14 cellular contexts compared by ENCODE assay signal in genomic region chr14:21408152-21408551, GRCh38. TPM values are rescaled to one million over a fixed set of nuclear protein-coding genes. Genes with fewer than 3 reads are reported as not detected.
DNase-seq lines count a peak whose midpoint lies in the region; ATAC-seq and TF ChIP-seq lines count a peak whose summit lies in the region.
"Had no signal": no experiment of that assay in that cellular context is flagged by ENCODE, and none has a peak within 500 bp of the region (broad histone marks: within the 10 kb centered on the region; RNA-seq: fewer than 3 reads in every experiment).

No MANE protein-coding gene starts in this region.

- DNase-seq in EL (peak; percentile 78), Panc1 (ENCODE audit: low read depth, low spot score) (no peak), chondrocyte (ENCODE audit: low spot score) (no peak), myocyte (ENCODE audit: low read depth) (peak; percentile 28), NAMALWA (ENCODE audit: low spot score) (no peak)
- DNase-seq: activated T-cell treated with anti-CD3 and anti-CD28 coated beads, Interleukin-2, amount 50 U/mL, for 4 hours; left ventricle myocardium inferior; NCI-H2171 treated with DMSO at 0.1 percent for 48 hours; stimulated activated naive CD8-positive, alpha-beta T cell treated with anti-CD3 and anti-CD28 coated beads, Interleukin-15, amount 100 ng/mL, for 72 hours had no signal

- no peak overlapping the region for H3K27ac ChIP-seq in Panc1 (ENCODE audit: low read length)
- H3K27ac ChIP-seq: ascending aorta, left ventricle myocardium inferior had no signal

- peaks cover 56% of the 10 kb centered on the region for H3K36me3 Mint-ChIP-seq in chondrocyte (ENCODE audit: low read depth)

- intact Hi-C loops in Panc1 (cut with micrococcal nuclease; ENCODE audit: unreplicated experiment): no loop called here

- peaks cover 56% of the 10 kb centered on the region for H3K36me3 ChIP-seq in Panc1 (ENCODE audit: control insufficient read depth, insufficient read depth, low read length)

- H3K4me3 Mint-ChIP-seq in chondrocyte (ENCODE audit: unreplicated experiment): no peak overlapping the region
- H3K4me3 Mint-ChIP-seq: activated T-cell treated with anti-CD3 and anti-CD28 coated beads, Interleukin-2, amount 50 U/mL, for 4 hours; CD14-positive monocyte; stimulated activated naive CD8-positive, alpha-beta T cell treated with anti-CD3 and anti-CD28 coated beads, Interleukin-15, amount 100 ng/mL, for 72 hours had no signal

- no peaks in the 10 kb centered on the region for H3K27me3 ChIP-seq in Panc1 (ENCODE audit: control insufficient read depth, insufficient read depth, low read length)
- H3K27me3 ChIP-seq: ascending aorta had no signal

- TF ChIP-seq CTCF in Panc1 (IDR thresholded peaks at IDR 0.05) (no peak), chondrocyte (IDR thresholded peaks at IDR 0.05) (no peak)

- peaks cover 15% of the 10 kb centered on the region for H3K4me1 Mint-ChIP-seq in chondrocyte (ENCODE audit: low read depth)
- H3K4me1 Mint-ChIP-seq: CD14-positive monocyte; stimulated activated naive CD8-positive, alpha-beta T cell treated with anti-CD3 and anti-CD28 coated beads, Interleukin-15, amount 100 ng/mL, for 72 hours had no signal

- no peaks in the 10 kb centered on the region for H3K27me3 Mint-ChIP-seq in chondrocyte (ENCODE audit: low read depth)
- H3K27me3 Mint-ChIP-seq: stimulated activated naive CD8-positive, alpha-beta T cell treated with anti-CD3 and anti-CD28 coated beads, Interleukin-15, amount 100 ng/mL, for 72 hours had no signal

- CTCF ChIA-PET in Panc1 (lab: Charles Lee): no interaction called here

- no peak for ATAC-seq in Panc1
- ATAC-seq in HG02571 (IDR thresholded peaks at IDR 0.05; ENCODE audit: unreplicated experiment): no peak
- ATAC-seq in HG02885 (IDR thresholded peaks at IDR 0.05; ENCODE audit: poor library complexity, unreplicated experiment): no peak
- no peak for ATAC-seq in HG02642 (IDR thresholded peaks at IDR 0.05; ENCODE audit: poor library complexity, unreplicated experiment)
- ATAC-seq: activated T-cell treated with anti-CD3 and anti-CD28 coated beads, Interleukin-2, amount 50 U/mL, for 4 hours; stimulated activated naive CD8-positive, alpha-beta T cell treated with anti-CD3 and anti-CD28 coated beads, Interleukin-15, amount 100 ng/mL, for 72 hours had no signal

- H3K4me3 ChIP-seq in Panc1 (ENCODE audit: low read depth in 2 of 2, low read length in 2 of 2): no peak overlapping the region
- H3K4me3 ChIP-seq: ascending aorta, left ventricle myocardium inferior had no signal

- TSS peak; percentile 62 for BruUV-seq in Panc1 (replicated peaks; lab: Mats Ljungman, UMichigan)

- H3K9me3 Mint-ChIP-seq in chondrocyte (ENCODE audit: low read depth): no peaks in the 10 kb centered on the region
- H3K9me3 Mint-ChIP-seq: activated T-cell treated with anti-CD3 and anti-CD28 coated beads, Interleukin-2, amount 50 U/mL, for 4 hours; CD14-positive monocyte; stimulated activated naive CD8-positive, alpha-beta T cell treated with anti-CD3 and anti-CD28 coated beads, Interleukin-15, amount 100 ng/mL, for 72 hours had no signal

- H3K4me1 ChIP-seq in Panc1 (ENCODE audit: control insufficient read depth, insufficient read depth, low read length): no peaks in the 10 kb centered on the region
- H3K4me1 ChIP-seq: ascending aorta, left ventricle myocardium inferior had no signal

- no peaks in the 10 kb centered on the region for H3K9me3 ChIP-seq in Panc1 (ENCODE audit: control insufficient read depth, insufficient read depth, low read depth, low read length)
- H3K9me3 ChIP-seq: ascending aorta, left ventricle myocardium inferior had no signal

- in situ Hi-C loops in Panc1 (cut with HindIII; ENCODE audit: low pct_unique_long_range_greater_than_20kb, low sequenced_read_pairs): no loop called here

- POLR2A ChIA-PET in Panc1 (lab: Charles Lee): no interaction called here

- H3K27ac Mint-ChIP-seq in chondrocyte (ENCODE audit: unreplicated experiment): peak overlapping the region; percentile 93
- H3K27ac Mint-ChIP-seq: CD14-positive monocyte had no signal

RNA-seq across cellular contexts. Expression of gene SUPT16H, which starts 24.3 kb away (rescaled TPM):
- total RNA-seq in Panc1 (2021; ENCODE audit: unreplicated experiment): 84.5 TPM
- polyA plus RNA-seq in Panc1 (2012; ENCODE audit: insufficient read length): 49.8 TPM
- total RNA-seq in chondrocyte: 55.8 to 77.2 TPM (median 57.7 TPM) in 3 replicates
- total RNA-seq in myocyte: 70.7 and 75.3 TPM in 2 replicates
- 37.7 TPM for polyA plus RNA-seq in myocyte (2012)

RNA-seq across cellular contexts. Expression of gene CHD8, which starts 47.8 kb away (rescaled TPM):
- total RNA-seq in Panc1 (2021; ENCODE audit: unreplicated experiment): 64.7 TPM
- polyA plus RNA-seq in Panc1 (2012; ENCODE audit: insufficient read length): 48.1 TPM
- total RNA-seq in chondrocyte: 69.7 to 86.2 TPM (median 69.8 TPM) in 3 replicates
- total RNA-seq in myocyte: 41.6 and 48.5 TPM in 2 replicates
- polyA plus RNA-seq in myocyte (2012): 34.1 TPM

Comparison
In these comparisons a context has a peak if more than half of its experiments do, and no peak if none do; other contexts are left out.
1. DNase-seq: peak in EL (single experiment) and myocyte (single experiment); none in Panc1 (single experiment), chondrocyte (single experiment) and NAMALWA (single experiment).